Comparison of ENCODE assay signal across 7 cellular contexts in the genomic region with DNA sequence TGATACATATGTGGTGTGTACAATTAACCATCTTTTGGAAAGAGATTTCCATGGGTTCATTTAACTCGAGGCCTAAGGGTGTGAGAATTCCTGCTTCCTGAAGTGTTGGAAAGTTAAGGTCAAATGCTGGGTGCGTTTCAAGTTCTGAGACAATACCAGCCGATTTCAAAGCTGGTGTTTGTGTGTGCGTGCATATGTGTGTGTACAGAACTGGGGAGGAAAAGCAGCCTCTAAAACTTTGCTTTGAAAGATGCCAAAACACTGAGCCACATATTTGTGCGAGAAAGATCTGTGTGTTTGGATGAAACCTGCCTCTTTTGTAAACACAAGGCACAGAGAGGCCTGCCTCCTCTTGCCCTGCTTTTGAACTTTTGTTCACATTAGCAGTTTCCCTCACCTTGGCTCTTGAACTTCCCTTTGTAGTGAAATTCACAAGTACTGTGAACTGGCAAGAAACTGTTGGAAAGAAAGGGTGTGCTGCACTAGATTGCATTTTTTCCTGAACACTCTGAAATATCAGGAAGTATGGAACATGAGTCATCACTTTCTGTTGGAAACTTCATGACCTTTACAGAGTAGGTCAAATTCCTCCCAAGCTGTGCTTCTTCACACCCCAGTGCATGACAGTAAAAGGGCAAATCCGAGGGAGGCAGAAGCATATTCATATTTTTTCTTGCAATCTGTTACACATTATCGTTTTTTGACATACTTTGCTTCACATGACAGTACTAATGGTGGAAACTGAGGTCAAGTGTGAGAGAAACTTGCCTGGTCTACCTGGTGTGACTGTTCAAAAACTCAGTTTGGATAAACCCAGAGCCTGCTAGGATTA. TPM values are rescaled to one million over a fixed set of nuclear protein-coding genes. Genes with fewer than 3 reads are reported as not detected.
DNase-seq lines count a peak whose midpoint lies in the region; ATAC-seq, FAIRE-seq and TF ChIP-seq lines count a peak whose summit lies in the region.

No MANE protein-coding gene starts in this region.

- H3K9ac ChIP-seq in Loucy (ENCODE audit: low read depth, low read length, poor library complexity, severe bottlenecking) (no peak overlapping the region), mesenchymal stem cell (ENCODE audit: low read length) (peak overlapping the region; percentile 66)

- H3K79me2 ChIP-seq in Loucy (ENCODE audit: insufficient read depth, low read length) = no peaks in the 10 kb centered on the region

- H3K14ac ChIP-seq in mesenchymal stem cell (ENCODE audit: low read length in 2 of 2) = no peak overlapping the region

- H3K18ac ChIP-seq in mesenchymal stem cell (ENCODE audit: low read depth in 1 of 2, low read length in 2 of 2) = peak overlapping the region in 1 of 2 experiments; percentile 71

- H4K20me1 ChIP-seq in Loucy (ENCODE audit: insufficient read depth, low read length, poor library complexity, severe bottlenecking) = no peaks in the 10 kb centered on the region

- no peak overlapping the region for H4K91ac ChIP-seq in mesenchymal stem cell (ENCODE audit: low read length)

- no peaks in the 10 kb centered on the region for H3K36me3 Mint-ChIP-seq in T-cell

- ATAC-seq in T-cell (replicated peaks in 1 of 4) (no peak), GM18868 (IDR thresholded peaks at IDR 0.05; ENCODE audit: unreplicated experiment) (no peak)

- DNase-seq in dedifferentiated amniotic fluid mesenchymal stem cell (ENCODE audit: extremely low spot score) = peak; percentile 76
- peak; percentile 93 for DNase-seq in mesenchymal stem cell
- no peak for DNase-seq in T-cell
- DNase-seq in GM12891 (ENCODE audit: insufficient read length, low spot score) = no peak

- H3K27ac ChIP-seq in mesenchymal stem cell (ENCODE audit: low read length, poor library complexity, severe bottlenecking) (peak overlapping the region; percentile 97), urinary bladder (ENCODE audit: low read depth) (peak overlapping the region; percentile 39)

- no peak overlapping the region for H2BK15ac ChIP-seq in mesenchymal stem cell (ENCODE audit: low read depth, poor library complexity, severe bottlenecking)

- H3F3A ChIP-seq in Loucy (ENCODE audit: low read depth) = no peaks in the 10 kb centered on the region

- H3K4me3 ChIP-seq in Loucy (ENCODE audit: low read length, poor library complexity, severe bottlenecking) = no peak overlapping the region
- H3K4me3 ChIP-seq in mesenchymal stem cell (ENCODE audit: insufficient read depth in 1 of 2, low read depth in 1 of 2, low read length in 2 of 2) = no peak overlapping the region
- H3K4me3 ChIP-seq in urinary bladder (ENCODE audit: low read depth, low read length) = no peak overlapping the region

- H2AK5ac ChIP-seq in mesenchymal stem cell (ENCODE audit: low read length, severe bottlenecking) = no peak overlapping the region

- no peak overlapping the region for H3K4me3 Mint-ChIP-seq in T-cell

- H3K27ac Mint-ChIP-seq in T-cell = no peak overlapping the region

- no peak for FAIRE-seq in GM12891 (lab: Jason Lieb, UNC)

- TF ChIP-seq CTCF in Loucy (conservative IDR thresholded peaks at IDR 0.05; ENCODE audit: low read length) = no peak

- CTCF ChIA-PET in T-cell (lab: Charles Lee) = no interaction called here

- H3K4me1 Mint-ChIP-seq in T-cell = no peaks in the 10 kb centered on the region

- peak overlapping the region; percentile 47; the same call in 1 of the 2 replicates for H2AFZ ChIP-seq in Loucy (ENCODE audit: low read length)
- no peak overlapping the region for H2AFZ ChIP-seq in mesenchymal stem cell (ENCODE audit: low read depth, low read length)

- H3K79me1 ChIP-seq in mesenchymal stem cell (replicated peaks; ENCODE audit: low read length, poor library complexity, severe bottlenecking) = no peaks in the 10 kb centered on the region

- peak overlapping the region; percentile 85 for H2BK5ac ChIP-seq in mesenchymal stem cell (ENCODE audit: low read depth, low read length, poor library complexity, severe bottlenecking)

- no peak overlapping the region for H2BK120ac ChIP-seq in mesenchymal stem cell (ENCODE audit: low read depth, low read length)

- H3K27me3 ChIP-seq in Loucy (ENCODE audit: insufficient read depth, low read length, poor library complexity, severe bottlenecking) = no peaks in the 10 kb centered on the region
- H3K27me3 ChIP-seq in mesenchymal stem cell (ENCODE audit: control insufficient read depth in 1 of 2, insufficient read depth in 1 of 2, low read length in 2 of 2) = no peaks in the 10 kb centered on the region

- no peaks in the 10 kb centered on the region for H3K9me3 Mint-ChIP-seq in T-cell

- no peak overlapping the region for H3K23ac ChIP-seq in mesenchymal stem cell (ENCODE audit: low read length in 2 of 2)

- H3K4me2 ChIP-seq in Loucy (ENCODE audit: low read depth, low read length, poor library complexity, severe bottlenecking) (no peak overlapping the region), mesenchymal stem cell (ENCODE audit: low read length, poor library complexity, severe bottlenecking) (no peak overlapping the region)

- POLR2A ChIA-PET in T-cell (lab: Charles Lee) = no interaction called here

- peak overlapping the region in 1 of 2 experiments; percentile 6 for H2BK12ac ChIP-seq in mesenchymal stem cell (ENCODE audit: low read length in 2 of 2)

- no peak for TF ChIP-seq POLR2A in GM12891 (IDR thresholded peaks at IDR 0.05; ENCODE audit: low read depth, low read length)

- H3K36me3 ChIP-seq in Loucy (ENCODE audit: insufficient read depth, low read length) (no peaks in the 10 kb centered on the region), mesenchymal stem cell (ENCODE audit: control insufficient read depth in 1 of 2, insufficient read depth in 2 of 2, low read depth in 1 of 2, low read length in 2 of 2) (no peaks in the 10 kb centered on the region), urinary bladder (ENCODE audit: insufficient read depth) (no peaks in the 10 kb centered on the region)

- H3K27me3 Mint-ChIP-seq in T-cell = peaks cover 8 to 21% of the 10 kb centered on the region in 2 donors

- H3K9me2 ChIP-seq in Loucy (replicated peaks; ENCODE audit: low read depth, low read length) = no peaks in the 10 kb centered on the region

- 0% methylated on average over 5 of the region's 7 CpGs for WGBS in mesenchymal stem cell
- WGBS in urinary bladder = 8% methylated on average over 7 of the region's 7 CpGs

- H3K9me3 ChIP-seq in Loucy (ENCODE audit: insufficient read depth, low read depth, low read length) (no peaks in the 10 kb centered on the region), mesenchymal stem cell (ENCODE audit: control insufficient read depth, low read length) (no peaks in the 10 kb centered on the region)

- no peaks in the 10 kb centered on the region for H3K4me1 ChIP-seq in Loucy (ENCODE audit: insufficient read depth, low read length, poor library complexity, severe bottlenecking)
- H3K4me1 ChIP-seq in mesenchymal stem cell (ENCODE audit: control insufficient read depth, insufficient read depth, low read depth, low read length) = peaks cover 6% of the 10 kb centered on the region
- H3K4me1 ChIP-seq in urinary bladder (ENCODE audit: insufficient read depth) = no peaks in the 10 kb centered on the region

- H3K4ac ChIP-seq in mesenchymal stem cell (ENCODE audit: low read depth in 1 of 2, low read length in 2 of 2) = no peak overlapping the region

- no peak overlapping the region for H4K8ac ChIP-seq in mesenchymal stem cell (ENCODE audit: low read length)

TF ChIP-seq in GM12891, 5 proteins besides CTCF, POLR2A, EP300 and RAD21:
- TF ChIP-seq PAX5 (IDR thresholded peaks at IDR 0.05; ENCODE audit: insufficient read depth, low read length, severe bottlenecking) (no peak), TAF1 (IDR thresholded peaks at IDR 0.05; ENCODE audit: low read depth, low read length) (no peak), SPI1 (IDR thresholded peaks at IDR 0.05; ENCODE audit: low read depth, low read length) (no peak)

RNA-seq across cellular contexts. Expression of gene CAVIN2, which starts 20.0 kb away (rescaled TPM):
- 8.7 TPM for polyA plus RNA-seq in mesenchymal stem cell (2013, experiment 1 of 2)
- 8.5 TPM for polyA plus RNA-seq in mesenchymal stem cell (2013, experiment 2 of 2)
- total RNA-seq in urinary bladder = 103 TPM
- polyA plus RNA-seq in urinary bladder = 129 TPM
- total RNA-seq in T-cell = 1 to 10 TPM in 1 of 5 donors, under 1 TPM in 4; 0.26 to 2.7 (median 0.40) TPM
- polyA plus RNA-seq in GM12891 (2012; ENCODE audit: low read depth, missing spikeins) = not detected

Comparison
In these comparisons a context has a peak if more than half of its experiments do, and no peak if none do; other contexts are left out.
1. DNase-seq: peak in dedifferentiated amniotic fluid mesenchymal stem cell (single experiment) and mesenchymal stem cell (single experiment); none in T-cell (0 of 34) and GM12891 (single experiment).
2. RNA of gene CAVIN2, which starts 20.0 kb away (total RNA-seq): 103 TPM in urinary bladder (single experiment); 0.26 to 2.7 TPM in T-cell; every median in the first group is over 10 times any median in the second.